ENCODE assay signal across 17 cellular contexts in genomic region chr6:158505194-158505593, GRCh38. TPM values are rescaled to one million over a fixed set of nuclear protein-coding genes. Genes with fewer than 3 reads are reported as not detected.
DNase-seq lines count a peak whose midpoint lies in the region; TF ChIP-seq lines count a peak whose summit lies in the region.
"Had no signal": no experiment of that assay in that cellular context is flagged by ENCODE, and none has a peak within 500 bp of the region (broad histone marks: within the 10 kb centered on the region; RNA-seq: fewer than 3 reads in every experiment).

No MANE protein-coding gene starts in this region.

- H4K91ac ChIP-seq in trophoblast cell (ENCODE audit: low read depth, low read length), result no peak overlapping the region

- H2AK5ac ChIP-seq in trophoblast cell (ENCODE audit: low read length), result no peak overlapping the region

- H3K9me3 ChIP-seq in OCI-LY7 (ENCODE audit: low read length) (no peaks in the 10 kb centered on the region), endodermal cell (ENCODE audit: control insufficient read depth, low read length) (no peaks in the 10 kb centered on the region), trophoblast cell (ENCODE audit: insufficient read depth, low read depth, low read length) (no peaks in the 10 kb centered on the region)
- H3K9me3 ChIP-seq: A549, BLaER1, HAP-1 had no signal

- no peak overlapping the region for H4K12ac ChIP-seq in trophoblast cell (ENCODE audit: low read depth, low read length)

- H3K4me3 Mint-ChIP-seq in activated CD4-positive, alpha-beta T cell treated with anti-CD3 and anti-CD28 coated beads, Interleukin-2, amount 10 ng/mL, durations not matched to agents 24 days and 14 days, result no peak overlapping the region
- no peak overlapping the region for H3K4me3 Mint-ChIP-seq in activated CD4-positive, alpha-beta T cell treated with anti-CD3 and anti-CD28 coated beads, Interleukin-2, amount 10 ng/mL, durations not matched to agents 7 days and 5 days
- H3K4me3 Mint-ChIP-seq in endodermal cell, result no peak overlapping the region
- no peak overlapping the region for H3K4me3 Mint-ChIP-seq in activated naive CD4-positive, alpha-beta T cell treated with anti-CD3 and anti-CD28 coated beads for 36 hours
- H3K4me3 Mint-ChIP-seq: CD8-positive, alpha-beta T cell had no signal

- H2BK12ac ChIP-seq in trophoblast cell (ENCODE audit: low read length), result no peak overlapping the region

- H3K4me3 ChIP-seq in OCI-LY7 (ENCODE audit: low read depth, low read length, poor library complexity, severe bottlenecking) (no peak overlapping the region), endodermal cell (ENCODE audit: low read length) (no peak overlapping the region), trophoblast cell (ENCODE audit: low read depth, low read length) (no peak overlapping the region)
- H3K4me3 ChIP-seq: A549, BLaER1, HAP-1 had no signal

- H3K27ac Mint-ChIP-seq in activated CD4-positive, alpha-beta T cell treated with anti-CD3 and anti-CD28 coated beads, Interleukin-2, amount 10 ng/mL, durations not matched to agents 24 days and 14 days, result peak overlapping the region; percentile 25
- no peak overlapping the region for H3K27ac Mint-ChIP-seq in activated CD4-positive, alpha-beta T cell treated with anti-CD3 and anti-CD28 coated beads, Interleukin-2, amount 10 ng/mL, durations not matched to agents 7 days and 5 days
- H3K27ac Mint-ChIP-seq in endodermal cell, result no peak overlapping the region
- H3K27ac Mint-ChIP-seq in activated naive CD4-positive, alpha-beta T cell treated with anti-CD3 and anti-CD28 coated beads for 36 hours, result no peak overlapping the region
- H3K27ac Mint-ChIP-seq: CD8-positive, alpha-beta T cell had no signal

- H3K27ac ChIP-seq in OCI-LY7 (ENCODE audit: low read depth, low read length, poor library complexity, severe bottlenecking) (no peak overlapping the region), endodermal cell (ENCODE audit: low read depth, low read length) (no peak overlapping the region), trophoblast cell (ENCODE audit: low read depth, low read length) (no peak overlapping the region)
- H3K27ac ChIP-seq: 22Rv1, A549, BLaER1 had no signal

- POLR2A ChIA-PET in activated CD4-positive, alpha-beta T cell treated with anti-CD3 and anti-CD28 coated beads, Interleukin-2, amount 10 ng/mL, durations not matched to agents 7 days and 5 days (lab: Charles Lee), result no interaction called here
- POLR2A ChIA-PET in OCI-LY7 (lab: Charles Lee), result interaction anchor here (0.9 kb wide), 1 partner anchor 42 kb away, joined by 4 read pairs; no protein-coding TSS in a partner anchor

- no TSS peak for BruUV-seq in OCI-LY7 (replicated peaks; lab: Mats Ljungman, UMichigan)

- H2BK120ac ChIP-seq in trophoblast cell (ENCODE audit: insufficient read depth, low read length, poor library complexity), result no peak overlapping the region

- H3K36me3 Mint-ChIP-seq in activated CD4-positive, alpha-beta T cell treated with anti-CD3 and anti-CD28 coated beads, Interleukin-2, amount 10 ng/mL, durations not matched to agents 24 days and 14 days (ENCODE audit: low read depth), result no peaks in the 10 kb centered on the region
- H3K36me3 Mint-ChIP-seq in activated CD4-positive, alpha-beta T cell treated with anti-CD3 and anti-CD28 coated beads, Interleukin-2, amount 10 ng/mL, durations not matched to agents 7 days and 5 days (ENCODE audit: low read depth), result no peaks in the 10 kb centered on the region
- peaks cover 58% of the 10 kb centered on the region for H3K36me3 Mint-ChIP-seq in endodermal cell (ENCODE audit: low read depth)
- peaks cover 10% of the 10 kb centered on the region for H3K36me3 Mint-ChIP-seq in activated naive CD4-positive, alpha-beta T cell treated with anti-CD3 and anti-CD28 coated beads for 36 hours (ENCODE audit: low read depth)

- H3K27me3 ChIP-seq in endodermal cell (ENCODE audit: control insufficient read depth, insufficient read depth, low read length, poor library complexity, severe bottlenecking) (no peaks in the 10 kb centered on the region), trophoblast cell (ENCODE audit: insufficient read depth, low read length) (no peaks in the 10 kb centered on the region)
- H3K27me3 ChIP-seq: BLaER1 had no signal

- H3K4me2 ChIP-seq in OCI-LY7 (ENCODE audit: low read length), result peak overlapping the region; percentile 24
- no peak overlapping the region for H3K4me2 ChIP-seq in trophoblast cell (ENCODE audit: low read length)
- H3K4me2 ChIP-seq: A549, BLaER1 had no signal

- H2BK5ac ChIP-seq in trophoblast cell (ENCODE audit: low read depth, low read length, poor library complexity), result no peak overlapping the region

- H4K8ac ChIP-seq in trophoblast cell (ENCODE audit: low read depth, low read length), result no peak overlapping the region

- H3K27me3 Mint-ChIP-seq in activated CD4-positive, alpha-beta T cell treated with anti-CD3 and anti-CD28 coated beads, Interleukin-2, amount 10 ng/mL, durations not matched to agents 24 days and 14 days, result no peaks in the 10 kb centered on the region
- no peaks in the 10 kb centered on the region for H3K27me3 Mint-ChIP-seq in activated CD4-positive, alpha-beta T cell treated with anti-CD3 and anti-CD28 coated beads, Interleukin-2, amount 10 ng/mL, durations not matched to agents 7 days and 5 days
- no peaks in the 10 kb centered on the region for H3K27me3 Mint-ChIP-seq in endodermal cell (ENCODE audit: insufficient read depth)
- no peaks in the 10 kb centered on the region for H3K27me3 Mint-ChIP-seq in activated naive CD4-positive, alpha-beta T cell treated with anti-CD3 and anti-CD28 coated beads for 36 hours (ENCODE audit: low read depth)

- no peaks in the 10 kb centered on the region for H3K9me3 Mint-ChIP-seq in activated CD4-positive, alpha-beta T cell treated with anti-CD3 and anti-CD28 coated beads, Interleukin-2, amount 10 ng/mL, durations not matched to agents 24 days and 14 days
- no peaks in the 10 kb centered on the region for H3K9me3 Mint-ChIP-seq in activated CD4-positive, alpha-beta T cell treated with anti-CD3 and anti-CD28 coated beads, Interleukin-2, amount 10 ng/mL, durations not matched to agents 7 days and 5 days
- H3K9me3 Mint-ChIP-seq in endodermal cell, result no peaks in the 10 kb centered on the region
- no peaks in the 10 kb centered on the region for H3K9me3 Mint-ChIP-seq in activated naive CD4-positive, alpha-beta T cell treated with anti-CD3 and anti-CD28 coated beads for 36 hours
- H3K9me3 Mint-ChIP-seq: CD8-positive, alpha-beta T cell had no signal

- intact Hi-C loops in activated CD4-positive, alpha-beta T cell treated with anti-CD3 and anti-CD28 coated beads, Interleukin-2, amount 10 ng/mL, durations not matched to agents 24 days and 14 days (cut with micrococcal nuclease), result no loop called here
- intact Hi-C loops in OCI-LY7 (cut with micrococcal nuclease; ENCODE audit: unreplicated experiment), result no loop called here
- intact Hi-C loops in activated naive CD4-positive, alpha-beta T cell treated with anti-CD3 and anti-CD28 coated beads for 36 hours (cut with micrococcal nuclease), result no loop called here

- H3K4me1 ChIP-seq in OCI-LY7 (ENCODE audit: insufficient read depth, low read length, poor library complexity, severe bottlenecking), result peaks cover 9% of the 10 kb centered on the region
- no peaks in the 10 kb centered on the region for H3K4me1 ChIP-seq in endodermal cell (ENCODE audit: control insufficient read depth, insufficient read depth, low read length)
- H3K4me1 ChIP-seq in trophoblast cell (ENCODE audit: control insufficient read depth in 1 of 2, insufficient read depth in 2 of 2, low read length in 2 of 2), result no peaks in the 10 kb centered on the region
- H3K4me1 ChIP-seq: A549, BLaER1, HAP-1 had no signal

- H3K36me3 ChIP-seq in OCI-LY7 (ENCODE audit: insufficient read depth, low read length), result peaks cover 4% of the 10 kb centered on the region; the same call in 1 of the 2 replicates
- peaks cover 51% of the 10 kb centered on the region for H3K36me3 ChIP-seq in endodermal cell (ENCODE audit: control insufficient read depth, insufficient read depth, low read length)
- peaks cover 39 to 50% of the 10 kb centered on the region in 2 experiments for H3K36me3 ChIP-seq in trophoblast cell (ENCODE audit: control insufficient read depth in 1 of 2, insufficient read depth in 2 of 2, low read length in 2 of 2)

- H2AFZ ChIP-seq in OCI-LY7 (ENCODE audit: low read length) (no peak overlapping the region), trophoblast cell (ENCODE audit: insufficient read depth, low read length, poor library complexity) (no peak overlapping the region)

- H3K23ac ChIP-seq in trophoblast cell (ENCODE audit: low read length), result no peak overlapping the region

- H3K9me2 ChIP-seq in OCI-LY7 (ENCODE audit: insufficient read depth, low read length), result no peaks in the 10 kb centered on the region

- H3K79me2 ChIP-seq in OCI-LY7 (ENCODE audit: insufficient read depth, low read depth, low read length) (no peaks in the 10 kb centered on the region), trophoblast cell (ENCODE audit: control insufficient read depth, insufficient read depth, low read length, poor library complexity) (no peaks in the 10 kb centered on the region)

- H3K9ac ChIP-seq in endodermal cell (ENCODE audit: extremely low read depth, low read length, poor library complexity, severe bottlenecking) (no peak overlapping the region), trophoblast cell (ENCODE audit: low read length) (no peak overlapping the region)
- H3K9ac ChIP-seq: BLaER1 had no signal

- CTCF ChIA-PET in activated CD4-positive, alpha-beta T cell treated with anti-CD3 and anti-CD28 coated beads, Interleukin-2, amount 10 ng/mL, durations not matched to agents 7 days and 5 days (lab: Charles Lee), result no interaction called here
- CTCF ChIA-PET in OCI-LY7 (lab: Charles Lee; ENCODE audit: unreplicated experiment), result no interaction called here
- CTCF ChIA-PET in activated naive CD4-positive, alpha-beta T cell treated with anti-CD3 and anti-CD28 coated beads for 36 hours (lab: Charles Lee), result no interaction called here

- H3K4ac ChIP-seq in trophoblast cell (ENCODE audit: low read depth, low read length), result no peak overlapping the region

- H3K18ac ChIP-seq in trophoblast cell (ENCODE audit: low read length), result no peak overlapping the region

- no peak for DNase-seq in activated CD4-positive, alpha-beta T cell treated with anti-CD3 and anti-CD28 coated beads, Interleukin-2, amount 10 ng/mL, durations not matched to agents 24 days and 14 days
- DNase-seq in activated CD4-positive, alpha-beta T cell treated with anti-CD3 and anti-CD28 coated beads, Interleukin-2, amount 10 ng/mL, durations not matched to agents 7 days and 5 days, result no peak
- DNase-seq in OCI-LY7 (ENCODE audit: low spot score) (no peak), endodermal cell (peak; percentile 31), trophoblast cell (no peak), GM03348 (ENCODE audit: low spot score) (no peak), SIG-M5 treated with dmso at 0.1 percent for 504 hours (lab: John Stamatoyannopoulos, UW; ENCODE audit: unreplicated experiment) (no peak)
- DNase-seq in activated naive CD4-positive, alpha-beta T cell treated with anti-CD3 and anti-CD28 coated beads for 36 hours, result no peak
- DNase-seq: AML-193, DMS 273 treated with DMSO at 0.1 percent for 48 hours, DMS53, DND-41 had no signal

- H3K14ac ChIP-seq in trophoblast cell (ENCODE audit: low read length), result peak overlapping the region; percentile 26

- no peak for TF ChIP-seq CTCF in OCI-LY7 (conservative IDR thresholded peaks at IDR 0.05; ENCODE audit: low read length)
- TF ChIP-seq CTCF in endodermal cell (conservative IDR thresholded peaks at IDR 0.05), result no peak

- WGBS in endodermal cell (ENCODE audit: insufficient coverage in 1 of 2, insufficient read length in 1 of 2), 2 experiments, result 92 to 97% methylated on average over 8 to 13 of the region's 13 CpGs
- WGBS in trophoblast cell (ENCODE audit: extremely low coverage, insufficient coverage, insufficient read length), result 100% methylated on average over 2 of the region's 13 CpGs

- H3K4me1 Mint-ChIP-seq in activated CD4-positive, alpha-beta T cell treated with anti-CD3 and anti-CD28 coated beads, Interleukin-2, amount 10 ng/mL, durations not matched to agents 24 days and 14 days, result no peaks in the 10 kb centered on the region
- no peaks in the 10 kb centered on the region for H3K4me1 Mint-ChIP-seq in activated CD4-positive, alpha-beta T cell treated with anti-CD3 and anti-CD28 coated beads, Interleukin-2, amount 10 ng/mL, durations not matched to agents 7 days and 5 days
- H3K4me1 Mint-ChIP-seq in endodermal cell, result peaks cover 1% of the 10 kb centered on the region
- H3K4me1 Mint-ChIP-seq in activated naive CD4-positive, alpha-beta T cell treated with anti-CD3 and anti-CD28 coated beads for 36 hours (ENCODE audit: low read depth), result no peaks in the 10 kb centered on the region

- H4K20me1 ChIP-seq in OCI-LY7 (ENCODE audit: insufficient read depth, low read length), result no peaks in the 10 kb centered on the region
- H4K20me1 ChIP-seq: BLaER1 had no signal

- H3K79me1 ChIP-seq in trophoblast cell (ENCODE audit: low read length), result no peaks in the 10 kb centered on the region

RNA-seq across cellular contexts. Expression of gene TMEM181, which starts 54.7 kb away (rescaled TPM):
- total RNA-seq in activated CD4-positive, alpha-beta T cell treated with anti-CD3 and anti-CD28 coated beads, Interleukin-2, amount 10 ng/mL, durations not matched to agents 24 days and 14 days, result 17.1 and 17.8 TPM in 2 replicates
- total RNA-seq in activated CD4-positive, alpha-beta T cell treated with anti-CD3 and anti-CD28 coated beads, Interleukin-2, amount 10 ng/mL, durations not matched to agents 7 days and 5 days, result 10 to 100 TPM; 16.9 to 17.6 TPM
- 7.1 and 8.0 TPM in 2 replicates for total RNA-seq in OCI-LY7 (2014; rRNA removed; shearing (Covaris generic))
- total RNA-seq in OCI-LY7 (2022) (11.9 and 12.5 TPM in 2 replicates), endodermal cell (10 to 100 TPM; 21.2 to 21.8 TPM)
- polyA plus RNA-seq in endodermal cell (2013, experiment 1 of 2), result 20.7 TPM
- 18.7 TPM for polyA plus RNA-seq in endodermal cell (2013, experiment 2 of 2)
- polyA plus RNA-seq in trophoblast cell (2013), result 10.2 and 10.4 TPM in 2 replicates
- 1 to 10 TPM; 8.3 to 8.6 TPM for total RNA-seq in activated naive CD4-positive, alpha-beta T cell treated with anti-CD3 and anti-CD28 coated beads for 36 hours
